In genomic region chr17:74354123-74354522, GRCh38 we compare ENCODE assay signal across 1 cellular context.
TF ChIP-seq lines count a peak whose summit lies in the region.

No MANE protein-coding gene starts in this region.

TF ChIP-seq in WTC11, 78 proteins besides CTCF, POLR2A, EP300 and RAD21 (continued from another document):
- TF ChIP-seq ARID4B (CRISPR knock-in tag; IDR thresholded peaks at IDR 0.05; ENCODE audit: borderline replicate concordance) (no peak), E2F1 (CRISPR knock-in tag; IDR thresholded peaks at IDR 0.05) (no peak), NR1H2 (CRISPR knock-in tag; IDR thresholded peaks at IDR 0.05) (no peak), NFATC4 (CRISPR knock-in tag; IDR thresholded peaks at IDR 0.05) (no peak), NFE2L1 (CRISPR knock-in tag; IDR thresholded peaks at IDR 0.05) (no peak), HMGA2 (CRISPR knock-in tag; IDR thresholded peaks at IDR 0.05) (no peak), ELF4 (CRISPR knock-in tag; IDR thresholded peaks at IDR 0.05; ENCODE audit: low read depth) (no peak), ATF2 (CRISPR knock-in tag; IDR thresholded peaks at IDR 0.05; ENCODE audit: borderline replicate concordance, low read depth) (no peak), MAX (CRISPR knock-in tag; IDR thresholded peaks at IDR 0.05) (peak; percentile 56; the same call in 1 of the 2 replicates), SP1 (CRISPR knock-in tag; conservative IDR thresholded peaks at IDR 0.05) (peak; percentile 79), TP53 (CRISPR knock-in tag; IDR thresholded peaks at IDR 0.05) (no peak)
